In the genomic region with DNA sequence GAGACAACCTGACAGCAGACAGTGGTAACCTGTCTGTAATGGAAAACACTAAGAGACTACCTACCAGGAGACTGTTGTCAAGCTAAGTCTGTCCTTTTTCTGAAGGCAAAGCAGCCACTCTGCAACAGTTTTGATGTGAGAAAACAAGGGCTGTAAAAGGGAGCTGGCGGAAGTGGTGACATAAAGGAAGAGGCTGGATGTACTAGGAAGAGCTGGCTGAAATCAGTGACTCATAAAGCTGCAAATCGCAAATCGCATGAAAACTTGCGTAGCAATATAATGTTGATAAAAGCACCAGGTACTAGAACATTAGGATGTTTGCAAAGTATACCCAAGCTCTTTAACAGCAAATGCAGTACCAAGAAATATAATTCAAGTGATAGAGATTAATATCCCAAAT, we compare ENCODE assay signal across 12 cellular contexts. TPM values are rescaled to one million over a fixed set of nuclear protein-coding genes. Genes with fewer than 3 reads are reported as not detected.
A peak's percentile ranks its signal among the peaks of the same experiment; 100 is the strongest.
DNase-seq lines count a peak whose midpoint lies in the region; ATAC-seq and TF ChIP-seq lines count a peak whose summit lies in the region.
"Had no signal": no experiment of that assay in that cellular context is flagged by ENCODE, and none has a peak within 500 bp of the region (broad histone marks: within the 10 kb centered on the region; RNA-seq: fewer than 3 reads in every experiment).

No MANE protein-coding gene starts in this region.

- H2AFZ ChIP-seq in neural cell (ENCODE audit: low read depth, low read length): no peak overlapping the region
- H2AFZ ChIP-seq: parathyroid adenoma had no signal

- H3K4me3 Mint-ChIP-seq in central memory CD8-positive, alpha-beta T cell: peak overlapping the region; percentile 91

- 0 out of 2 replicates have a peak overlapping the region, but pooled peaks have one; percentile 70 for H3K9ac ChIP-seq in ES-I3 (ENCODE audit: low read depth, low read length)
- no peak overlapping the region for H3K9ac ChIP-seq in neural cell (ENCODE audit: low read length)
- H3K9ac ChIP-seq: parathyroid adenoma had no signal

- no peak for TF ChIP-seq POLR2A in NB4 (IDR thresholded peaks at IDR 0.05; ENCODE audit: extremely low read depth, insufficient read length)

- intact Hi-C loops in sciatic nerve (cut with DNase I): loop anchor here (10.0 kb wide), 2 partner anchors 83 to 113 kb away; partner anchors contain the start of gene TENT4A

- no peaks in the 10 kb centered on the region for H4K20me1 ChIP-seq in neural cell (ENCODE audit: insufficient read depth)

- H3K9me3 ChIP-seq in ES-I3 (ENCODE audit: control insufficient read depth, insufficient read depth, low read length) (no peaks in the 10 kb centered on the region), neural cell (ENCODE audit: low read length) (no peaks in the 10 kb centered on the region), WERI-Rb-1 (ENCODE audit: severe bottlenecking) (no peaks in the 10 kb centered on the region)
- H3K9me3 ChIP-seq: thoracic aorta had no signal

- DNase-seq in NB4 (ENCODE audit: low read depth) (peak; percentile 42), sciatic nerve (ENCODE audit: low spot score) (no peak), substantia nigra (lab: John Stamatoyannopoulos, UW) (no peak), WERI-Rb-1 (no peak)
- no peak for DNase-seq in central memory CD8-positive, alpha-beta T cell (ENCODE audit: low spot score in 2 of 2)
- no peak for DNase-seq in activated CD4-positive, CD25-positive, alpha-beta regulatory T cell treated with anti-CD3 and anti-CD28 coated beads, Interleukin-2, amount 50 U/mL, for 72 hours
- DNase-seq: effector CD4-positive, alpha-beta T cell had no signal

- ATAC-seq in central memory CD8-positive, alpha-beta T cell (replicated peaks; ENCODE audit: extremely low read depth, poor library complexity, severe bottlenecking): no peak
- ATAC-seq in sciatic nerve: no peak
- ATAC-seq: Right ventricle myocardium inferior had no signal

- no peaks in the 10 kb centered on the region for H3K9me3 Mint-ChIP-seq in central memory CD8-positive, alpha-beta T cell

- peaks cover 43% of the 10 kb centered on the region for H3K79me2 ChIP-seq in neural cell (replicated peaks; ENCODE audit: insufficient read depth, low read length)

- H3F3A ChIP-seq in neural cell (ENCODE audit: insufficient read depth, low read length, poor library complexity, severe bottlenecking): no peaks in the 10 kb centered on the region

- peak overlapping the region; percentile 78 for H3K4me2 ChIP-seq in neural cell (ENCODE audit: low read length)

- H3K27me3 ChIP-seq in neural cell (ENCODE audit: insufficient read depth, low read depth, low read length) (no peaks in the 10 kb centered on the region), WERI-Rb-1 (ENCODE audit: insufficient read depth, low read depth, severe bottlenecking) (no peaks in the 10 kb centered on the region)

- no peak for TF ChIP-seq EP300 in neural cell (conservative IDR thresholded peaks at IDR 0.05; ENCODE audit: poor library complexity, severe bottlenecking)

- TF ChIP-seq CTCF in NB4 (IDR thresholded peaks at IDR 0.05; ENCODE audit: low read depth, low read length): no peak
- TF ChIP-seq CTCF in neural cell (IDR thresholded peaks at IDR 0.05; ENCODE audit: poor library complexity, severe bottlenecking): no peak
- no peak for TF ChIP-seq CTCF in WERI-Rb-1 (IDR thresholded peaks at IDR 0.05; ENCODE audit: low read depth, low read length)

- H3K36me3 ChIP-seq in ES-I3 (ENCODE audit: insufficient read depth, low read length) (peaks cover 15% of the 10 kb centered on the region), neural cell (ENCODE audit: insufficient read depth, low read length) (no peaks in the 10 kb centered on the region), WERI-Rb-1 (peaks cover 57% of the 10 kb centered on the region)

- no peak overlapping the region for H3K27ac ChIP-seq in neural cell (ENCODE audit: low read length)
- H3K27ac ChIP-seq in substantia nigra (ENCODE audit: low read depth, low read length, poor library complexity, severe bottlenecking): no peak overlapping the region
- H3K27ac ChIP-seq in WERI-Rb-1: no peak overlapping the region
- H3K27ac ChIP-seq: parathyroid adenoma had no signal

- H3K27ac Mint-ChIP-seq in central memory CD8-positive, alpha-beta T cell (ENCODE audit: low read depth): no peak overlapping the region

- peaks cover 44% of the 10 kb centered on the region for H3K4me1 Mint-ChIP-seq in central memory CD8-positive, alpha-beta T cell

- H3K4me1 ChIP-seq in ES-I3 (ENCODE audit: insufficient read depth, low read length): peaks cover 3% of the 10 kb centered on the region; the same call in 1 of the 2 replicates

- no peak for TF ChIP-seq RAD21 in neural cell (conservative IDR thresholded peaks at IDR 0.05)

- no peaks in the 10 kb centered on the region for H3K27me3 Mint-ChIP-seq in central memory CD8-positive, alpha-beta T cell

- peaks cover 44% of the 10 kb centered on the region for H3K36me3 Mint-ChIP-seq in central memory CD8-positive, alpha-beta T cell (ENCODE audit: insufficient read depth)

- H3K4me3 ChIP-seq in NB4 (ENCODE audit: low read depth, low read length): peak overlapping the region; percentile 88
- peak overlapping the region; percentile 96 for H3K4me3 ChIP-seq in neural cell (ENCODE audit: low read length)
- no peak overlapping the region for H3K4me3 ChIP-seq in WERI-Rb-1 (ENCODE audit: low read depth, low read length)

- H3K9me2 ChIP-seq in neural cell (ENCODE audit: insufficient read depth, low read length): no peaks in the 10 kb centered on the region

TF ChIP-seq in neural cell, 6 proteins besides CTCF, POLR2A, EP300 and RAD21:
- no peak for TF ChIP-seq MXI1 (conservative IDR thresholded peaks at IDR 0.05; ENCODE audit: poor library complexity, severe bottlenecking)
- no peak for TF ChIP-seq TAF1 (IDR thresholded peaks at IDR 0.05; ENCODE audit: low read depth)

RNA-seq across cellular contexts. Expression of gene NSUN2, which starts 1.4 kb away (rescaled TPM):
- polyA plus RNA-seq in neural cell: 47.5 and 51.8 TPM in 2 replicates
- polyA minus RNA-seq in neural cell: 33.6 and 34.5 TPM in 2 replicates
- 53.0 TPM for total RNA-seq in sciatic nerve

RNA-seq across cellular contexts. Expression of gene SRD5A1, which starts 1.8 kb away (rescaled TPM):
- 122 and 123 TPM in 2 replicates for polyA plus RNA-seq in neural cell
- polyA minus RNA-seq in neural cell: 39.2 and 43.9 TPM in 2 replicates
- 9.6 TPM for total RNA-seq in sciatic nerve
